9 cellular contexts compared by ENCODE assay signal in genomic region chr19:39497850-39498261, GRCh38. TPM values are rescaled to one million over a fixed set of nuclear protein-coding genes. Genes with fewer than 3 reads are reported as not detected.
DNase-seq lines count a peak whose midpoint lies in the region; ATAC-seq, FAIRE-seq and TF ChIP-seq lines count a peak whose summit lies in the region.
"Had no signal": no experiment of that assay in that cellular context is flagged by ENCODE, and none has a peak within 500 bp of the region (broad histone marks: within the 10 kb centered on the region; RNA-seq: fewer than 3 reads in every experiment).

No MANE protein-coding gene starts in this region.

- SMC1A ChIA-PET in GM12878 (lab: Charles Lee; ENCODE audit: uncharacterized antibody, unreplicated experiment) = interaction anchor here (0.6 to 3.0 kb wide), 11 partner anchors 13 to 107 kb away, joined by 3 to 11 read pairs (median 3); partner anchors contain the start of genes EID2B, MED29, PAF1 and RPS16

- no peaks in the 10 kb centered on the region; the same call in 2 of the 3 replicates for H3K9me3 ChIP-seq in GM12878 (replicated peaks; ENCODE audit: control insufficient read depth, insufficient read depth, low read length)
- no peaks in the 10 kb centered on the region for H3K9me3 ChIP-seq in right lobe of liver
- H3K9me3 ChIP-seq in upper lobe of right lung = no peaks in the 10 kb centered on the region

- H3K9me3 Mint-ChIP-seq in Calu3 (ENCODE audit: low read depth, unreplicated experiment) = no peaks in the 10 kb centered on the region

- TF ChIP-seq CTCF in Calu3 (IDR thresholded peaks at IDR 0.05; ENCODE audit: unreplicated experiment) (peak; percentile 41), GM12878 (IDR thresholded peaks at IDR 0.05 in 2 of 3, conservative IDR thresholded peaks at IDR 0.05 in 1 of 3; ENCODE audit: control insufficient read depth in 2 of 3, extremely low read depth in 1 of 3, insufficient read depth in 1 of 3, low read depth in 3 of 3, low read length in 3 of 3) (peak; percentile 29 to 51 (median 35); a peak in 4 of 6 replicates), right lobe of liver (IDR thresholded peaks at IDR 0.05) (peak in 1 of 4 donors; percentile 34), upper lobe of right lung (IDR thresholded peaks at IDR 0.05) (no peak), lower leg skin (IDR thresholded peaks at IDR 0.05) (no peak)

- 1% methylated on average over 23 of the region's 23 CpGs for WGBS in GM12878 (ENCODE audit: insufficient coverage, insufficient replicate concordance, low lambda C conversion rate, missing lambda C conversion rate)
- WGBS in right lobe of liver (ENCODE audit: insufficient coverage, low coverage, low lambda C conversion rate, missing lambda C conversion rate) = 4% methylated on average over 4 of the region's 23 CpGs
- 0 to 2% methylated on average over 12 of the region's 23 CpGs for WGBS in lower leg skin, 2 donors

- TF ChIP-seq RAD21 in GM12878 (IDR thresholded peaks at IDR 0.05; ENCODE audit: insufficient read depth, low read depth, low read length) = 0 out of 2 replicates have a peak, but pooled peaks have one; percentile 22

- peaks cover 22% of the 10 kb centered on the region for H3K4me1 Mint-ChIP-seq in Calu3 (ENCODE audit: low read depth, unreplicated experiment)

- peak overlapping the region; percentile 89 for H3K4me2 ChIP-seq in GM12878 (ENCODE audit: control insufficient read depth, insufficient read depth)

- CTCF ChIA-PET in Calu3 (lab: Charles Lee) (interaction anchor here (0.5 to 1.5 kb wide), 7 partner anchors 13 to 849 kb away, joined by 3 to 6 read pairs (median 3); partner anchors contain the start of genes DYRK1B, EID2 and SELENOV), GM12878 (lab: Yijun Ruan, JAX) (interaction anchor here (0.6 to 2.9 kb wide), 17 partner anchors 11 to 399 kb away, joined by 3 to 19 read pairs (median 4); partner anchors contain the start of genes EID2B and PLEKHG2)

- no peak for FAIRE-seq in GM12878 (lab: Jason Lieb, UNC)

- no peaks in the 10 kb centered on the region for H3K36me3 ChIP-seq in GM12878 (ENCODE audit: control insufficient read depth in 2 of 2, insufficient read depth in 2 of 2, low read length in 1 of 2)
- no peaks in the 10 kb centered on the region for H3K36me3 ChIP-seq in right lobe of liver
- H3K36me3 ChIP-seq in upper lobe of right lung = no peaks in the 10 kb centered on the region
- H3K36me3 ChIP-seq: SJSA1 had no signal

- H4K20me1 ChIP-seq in GM12878 (ENCODE audit: control insufficient read depth, insufficient read depth) = no peaks in the 10 kb centered on the region

- no peak overlapping the region; the same call in 1 of the 2 replicates for H2AFZ ChIP-seq in GM12878 (ENCODE audit: control insufficient read depth, low read depth, low read length)

- H3K79me2 ChIP-seq in GM12878 (ENCODE audit: control insufficient read depth, insufficient read depth, low read length) = no peaks in the 10 kb centered on the region

- H3K4me3 Mint-ChIP-seq in Calu3 (ENCODE audit: low read depth, unreplicated experiment) = peak overlapping the region; percentile 58

- ATAC-seq in GM12878 (peak; percentile 79), right lobe of liver (peak; percentile 24 to 81 (median 57)), upper lobe of right lung (no peak)

- H3K9ac ChIP-seq in GM12878 (ENCODE audit: control insufficient read depth, insufficient read depth, low read length) = no peak overlapping the region

- H3K4me3 ChIP-seq in GM12878 = no peak overlapping the region
- no peak overlapping the region for H3K4me3 ChIP-seq in right lobe of liver
- H3K4me3 ChIP-seq in upper lobe of right lung = no peak overlapping the region
- H3K4me3 ChIP-seq in lower leg skin (ENCODE audit: low read depth, poor library complexity, severe bottlenecking) = no peak overlapping the region
- H3K4me3 ChIP-seq: SJSA1 had no signal

- no peak for TF ChIP-seq EP300 in GM12878 (IDR thresholded peaks at IDR 0.05; ENCODE audit: borderline replicate concordance in 1 of 2, control insufficient read depth in 1 of 2, low read depth in 2 of 2, low read length in 2 of 2)

- H3K27ac Mint-ChIP-seq in Calu3 (ENCODE audit: unreplicated experiment) = no peak overlapping the region

- H3K4me1 ChIP-seq in GM12878 (ENCODE audit: control insufficient read depth, insufficient read depth, low read length) = peaks cover 10% of the 10 kb centered on the region
- H3K4me1 ChIP-seq in right lobe of liver = peaks cover 0 to 4% (median 0%) of the 10 kb centered on the region in 4 donors
- H3K4me1 ChIP-seq in upper lobe of right lung = peaks cover 16% of the 10 kb centered on the region

- intact Hi-C loops in Calu3 (cut with micrococcal nuclease; ENCODE audit: unreplicated experiment) (loop anchor here (5.0 kb wide), 1 partner anchor 34 kb away; the partner anchor contains the start of gene EID2B), GM12878 (cut with micrococcal nuclease; ENCODE audit: unreplicated experiment) (loop anchor here (5.0 kb wide), 1 partner anchor 51 kb away; the partner anchor contains the start of gene SUPT5H), right lobe of liver (cut with DNase I) (no loop called here), upper lobe of right lung (cut with DNase I) (no loop called here), lower leg skin (cut with DNase I; ENCODE audit: low total_unique reads) (no loop called here)

- H3K27me3 ChIP-seq in GM12878 (replicated peaks in 1 of 2; ENCODE audit: control insufficient read depth in 2 of 2, insufficient read depth in 2 of 2, low read length in 1 of 2) (peaks cover 0 to 19% of the 10 kb centered on the region in 2 experiments; a peak in 2 of 4 replicates), right lobe of liver (peaks cover 0 to 13% of the 10 kb centered on the region in 2 donors), upper lobe of right lung (peaks cover 56% of the 10 kb centered on the region)

- peak; percentile 65 for DNase-seq in Calu3
- peak; percentile 31 for DNase-seq in HT1080 (ENCODE audit: low read depth)
- DNase-seq in NCI-H82 (lab: John Stamatoyannopoulos, UW) = peak; percentile 95
- DNase-seq in GM12878 (ENCODE audit: low read depth, low spot score) = no peak
- no peak for DNase-seq in right lobe of liver
- no peak for DNase-seq in foreskin melanocyte
- DNase-seq in upper lobe of right lung = no peak
- DNase-seq in lower leg skin (ENCODE audit: low spot score in 2 of 2) = no peak

- POLR2A ChIA-PET in GM12878 (lab: Charles Lee) = interaction anchor here (0.6 to 1.2 kb wide), 4 partner anchors 29 to 238 kb away, joined by 3 to 5 read pairs (median 4); no protein-coding TSS in a partner anchor

- in situ Hi-C loops in GM12878 (cut with MboI) = no loop called here

- BruUV-seq in Calu3 (replicated peaks; lab: Mats Ljungman, UMichigan) = no TSS peak
- BruUV-seq in GM12878 (replicated peaks; lab: Mats Ljungman, UMichigan) = no TSS peak

- peaks cover 66% of the 10 kb centered on the region for H3K27me3 Mint-ChIP-seq in Calu3 (ENCODE audit: unreplicated experiment)

- TF ChIP-seq POLR2A in GM12878 (IDR thresholded peaks at IDR 0.05; ENCODE audit: low read depth, low read length) (no peak), right lobe of liver (IDR thresholded peaks at IDR 0.05) (no peak), lower leg skin (IDR thresholded peaks at IDR 0.05) (no peak)

- peaks cover 7% of the 10 kb centered on the region for H3K36me3 Mint-ChIP-seq in Calu3 (ENCODE audit: insufficient read depth, unreplicated experiment)

- RAD21 ChIA-PET in GM12878 (lab: Charles Lee; ENCODE audit: unreplicated experiment) = interaction anchor here (0.6 to 2.2 kb wide), 7 partner anchors 14 to 99 kb away, joined by 3 to 13 read pairs (median 4); partner anchors contain the start of gene EID2B

- no peak overlapping the region for H3K27ac ChIP-seq in GM12878 (ENCODE audit: control insufficient read depth, insufficient read depth)
- no peak overlapping the region for H3K27ac ChIP-seq in right lobe of liver
- no peak overlapping the region for H3K27ac ChIP-seq in upper lobe of right lung
- H3K27ac ChIP-seq: SJSA1 had no signal

RNA-seq across cellular contexts. Expression of gene DLL3, which starts 0.9 kb away (rescaled TPM):
- total RNA-seq in Calu3 (2022) (0.19 and 0.42 TPM in 2 replicates), GM12878 (2014; rRNA removed) (1.5 and 2.0 TPM in 2 replicates), GM12878 (2014; rRNA removed; fragmentation: Illumina TruSeq; extraction: Trizol) (0.36 and 0.41 TPM in 2 replicates), GM12878 (2021) (0.93 and 1.3 TPM in 2 replicates), right lobe of liver (not detected), upper lobe of right lung (not detected), lower leg skin (under 1 TPM in 1 of 4 donors, not detected in 3; 0.10 TPM)
- 0.80 and 1.2 TPM in 2 replicates for total RNA-seq in HT1080 (2014; rRNA removed; shearing (Covaris generic))
- 1.5 and 1.7 TPM in 2 replicates for polyA plus RNA-seq in HT1080 (2015; cell fraction: cytosol; rRNA removed)
- polyA plus RNA-seq in HT1080 (2015; cell fraction: nucleus; rRNA removed) = 0.22 and 0.44 TPM in 2 replicates
- total RNA-seq in GM12878 (2013; cell fraction: nucleolus; rRNA removed) = 3.2 and 4.2 TPM in 2 replicates
- polyA plus RNA-seq in GM12878 (2011; ENCODE audit: low read depth) = 0.18 TPM
- polyA plus RNA-seq in GM12878 (2011; rRNA removed) (0.58 and 0.64 TPM in 2 replicates), GM12878 (2014; fragmentation: Illumina TruSeq; extraction: Trizol) (0.06 and 0.22 TPM in 2 replicates), GM12878 (2014; fragmentation: Nextera tagmentation; extraction: Ambion mirVana) (under 1 TPM; 0.18 to 0.57 TPM), GM12878 (2014; rRNA removed) (1.5 and 1.9 TPM in 2 replicates), GM12878 (2016; fragmentation: Nextera tagmentation; extraction: Ambion mirVana) (1 to 10 TPM; 1.4 to 1.6 TPM)
- polyA plus RNA-seq in GM12878 (2011; cell fraction: cytosol; rRNA removed) = 1.2 and 1.3 TPM in 2 replicates
- polyA plus RNA-seq in GM12878 (2011; cell fraction: nucleus; rRNA removed) = 2.0 and 2.1 TPM in 2 replicates
- polyA plus RNA-seq in GM12878 (2012) = 0.58 and 0.62 TPM in 2 replicates
- polyA minus RNA-seq in GM12878 (2011; rRNA and poly(A)+ RNA removed) = 0.46 and 0.66 TPM in 2 replicates
- 1.0 TPM in 1 of 2 replicates, not detected in the other for polyA minus RNA-seq in GM12878 (2011; cell fraction: cytosol; rRNA and poly(A)+ RNA removed)
- 0.85 and 1.6 TPM in 2 replicates for polyA minus RNA-seq in GM12878 (2011; cell fraction: nucleus; rRNA and poly(A)+ RNA removed)

RNA-seq across cellular contexts. Expression of gene SELENOV, which starts 17.1 kb away (rescaled TPM):
- not detected in 2 replicates for total RNA-seq in Calu3 (2022)
- not detected in 2 replicates for total RNA-seq in HT1080 (2014; rRNA removed; shearing (Covaris generic))
- not detected in 2 replicates for polyA plus RNA-seq in HT1080 (2015; cell fraction: cytosol; rRNA removed)
- polyA plus RNA-seq in HT1080 (2015; cell fraction: nucleus; rRNA removed) = not detected in 2 replicates
- not detected in 2 replicates for total RNA-seq in GM12878 (2013; cell fraction: nucleolus; rRNA removed)
- total RNA-seq in GM12878 (2014; rRNA removed) = not detected in 2 replicates
- not detected in 2 replicates for total RNA-seq in GM12878 (2014; rRNA removed; fragmentation: Illumina TruSeq; extraction: Trizol)
- total RNA-seq in GM12878 (2021) = not detected in 2 replicates
- not detected for polyA plus RNA-seq in GM12878 (2011; ENCODE audit: low read depth)
- not detected in 2 replicates for polyA plus RNA-seq in GM12878 (2011; rRNA removed)
- polyA plus RNA-seq in GM12878 (2011; cell fraction: cytosol; rRNA removed) = not detected in 2 replicates
- polyA plus RNA-seq in GM12878 (2011; cell fraction: nucleus; rRNA removed) = not detected in 2 replicates
- not detected in 2 replicates for polyA plus RNA-seq in GM12878 (2012)
- polyA plus RNA-seq in GM12878 (2014; fragmentation: Illumina TruSeq; extraction: Trizol) = not detected in 2 replicates
- not detected for polyA plus RNA-seq in GM12878 (2014; fragmentation: Nextera tagmentation; extraction: Ambion mirVana)
- not detected in 2 replicates for polyA plus RNA-seq in GM12878 (2014; rRNA removed)
- polyA plus RNA-seq in GM12878 (2016; fragmentation: Nextera tagmentation; extraction: Ambion mirVana) = not detected
- not detected in 2 replicates for polyA minus RNA-seq in GM12878 (2011; rRNA and poly(A)+ RNA removed)
- polyA minus RNA-seq in GM12878 (2011; cell fraction: cytosol; rRNA and poly(A)+ RNA removed) = not detected in 2 replicates
- not detected in 2 replicates for polyA minus RNA-seq in GM12878 (2011; cell fraction: nucleus; rRNA and poly(A)+ RNA removed)
- not detected for total RNA-seq in right lobe of liver
- total RNA-seq in upper lobe of right lung = not detected
- total RNA-seq in lower leg skin = not detected
- total RNA-seq: SJSA1 had no signal

RNA-seq across cellular contexts. Expression of gene TIMM50, which starts 17.2 kb away (rescaled TPM):
- 110 and 116 TPM in 2 replicates for total RNA-seq in Calu3 (2022)
- total RNA-seq in HT1080 (2014; rRNA removed; shearing (Covaris generic)) = 158 and 199 TPM in 2 replicates
- polyA plus RNA-seq in HT1080 (2015; cell fraction: cytosol; rRNA removed) = 82.3 and 92.3 TPM in 2 replicates
- 91.1 and 96.2 TPM in 2 replicates for polyA plus RNA-seq in HT1080 (2015; cell fraction: nucleus; rRNA removed)
- total RNA-seq in GM12878 (2013; cell fraction: nucleolus; rRNA removed) = 49.3 and 62.8 TPM in 2 replicates
- total RNA-seq in GM12878 (2014; rRNA removed) = 106 and 113 TPM in 2 replicates
- 55.9 and 59.3 TPM in 2 replicates for total RNA-seq in GM12878 (2014; rRNA removed; fragmentation: Illumina TruSeq; extraction: Trizol)
- 92.0 and 95.5 TPM in 2 replicates for total RNA-seq in GM12878 (2021)
- 26.5 TPM for polyA plus RNA-seq in GM12878 (2011; ENCODE audit: low read depth)
- polyA plus RNA-seq in GM12878 (2011; rRNA removed) = 93.2 and 106 TPM in 2 replicates
- 119 and 144 TPM in 2 replicates for polyA plus RNA-seq in GM12878 (2011; cell fraction: cytosol; rRNA removed)
- 99.5 and 132 TPM in 2 replicates for polyA plus RNA-seq in GM12878 (2011; cell fraction: nucleus; rRNA removed)
- polyA plus RNA-seq in GM12878 (2012) = 46.8 and 66.1 TPM in 2 replicates
- 43.7 and 68.4 TPM in 2 replicates for polyA plus RNA-seq in GM12878 (2014; fragmentation: Illumina TruSeq; extraction: Trizol)
- polyA plus RNA-seq in GM12878 (2014; fragmentation: Nextera tagmentation; extraction: Ambion mirVana) = 10 to 100 TPM; 15.6 to 34.7 TPM
- polyA plus RNA-seq in GM12878 (2014; rRNA removed) = 109 and 112 TPM in 2 replicates
- polyA plus RNA-seq in GM12878 (2016; fragmentation: Nextera tagmentation; extraction: Ambion mirVana) = 100 to 1,000 TPM; 133 to 146 TPM
- polyA minus RNA-seq in GM12878 (2011; rRNA and poly(A)+ RNA removed) = 62.7 and 88.2 TPM in 2 replicates
- 31.9 and 36.6 TPM in 2 replicates for polyA minus RNA-seq in GM12878 (2011; cell fraction: cytosol; rRNA and poly(A)+ RNA removed)
- polyA minus RNA-seq in GM12878 (2011; cell fraction: nucleus; rRNA and poly(A)+ RNA removed) = 22.1 and 40.0 TPM in 2 replicates
- total RNA-seq in right lobe of liver = 10 to 100 TPM; 28.1 to 48.1 (median 31.3) TPM
- 43.9 TPM for total RNA-seq in upper lobe of right lung
- total RNA-seq in lower leg skin = 10 to 100 TPM; 35.0 to 41.9 (median 37.1) TPM

RNA-seq across cellular contexts. Expression of gene EID2B, which starts 34.8 kb away (rescaled TPM):
- 2.4 and 3.3 TPM in 2 replicates for total RNA-seq in Calu3 (2022)
- 4.6 and 5.1 TPM in 2 replicates for total RNA-seq in HT1080 (2014; rRNA removed; shearing (Covaris generic))
- 5.1 and 5.3 TPM in 2 replicates for polyA plus RNA-seq in HT1080 (2015; cell fraction: cytosol; rRNA removed)
- 5.2 and 6.8 TPM in 2 replicates for polyA plus RNA-seq in HT1080 (2015; cell fraction: nucleus; rRNA removed)
- 8.1 and 9.0 TPM in 2 replicates for total RNA-seq in GM12878 (2013; cell fraction: nucleolus; rRNA removed)
- total RNA-seq in GM12878 (2014; rRNA removed) = 4.1 and 5.5 TPM in 2 replicates
- total RNA-seq in GM12878 (2014; rRNA removed; fragmentation: Illumina TruSeq; extraction: Trizol) = 3.7 and 5.2 TPM in 2 replicates
- 3.9 and 4.3 TPM in 2 replicates for total RNA-seq in GM12878 (2021)
- 0.89 TPM for polyA plus RNA-seq in GM12878 (2011; ENCODE audit: low read depth)
- 5.0 and 5.1 TPM in 2 replicates for polyA plus RNA-seq in GM12878 (2011; rRNA removed)
- polyA plus RNA-seq in GM12878 (2011; cell fraction: cytosol; rRNA removed) = 2.8 and 6.5 TPM in 2 replicates
- 3.9 and 4.0 TPM in 2 replicates for polyA plus RNA-seq in GM12878 (2011; cell fraction: nucleus; rRNA removed)
- 2.8 and 4.5 TPM in 2 replicates for polyA plus RNA-seq in GM12878 (2012)
- polyA plus RNA-seq in GM12878 (2014; fragmentation: Illumina TruSeq; extraction: Trizol) = 1.4 and 2.9 TPM in 2 replicates
- polyA plus RNA-seq in GM12878 (2014; fragmentation: Nextera tagmentation; extraction: Ambion mirVana) = 1 to 10 TPM; 5.8 to 6.1 TPM
- 8.8 and 10.1 TPM in 2 replicates for polyA plus RNA-seq in GM12878 (2014; rRNA removed)
- 1 to 10 TPM; 4.8 to 5.9 TPM for polyA plus RNA-seq in GM12878 (2016; fragmentation: Nextera tagmentation; extraction: Ambion mirVana)
- polyA minus RNA-seq in GM12878 (2011; rRNA and poly(A)+ RNA removed) = 1.6 and 2.4 TPM in 2 replicates
- polyA minus RNA-seq in GM12878 (2011; cell fraction: cytosol; rRNA and poly(A)+ RNA removed) = 0.62 and 0.67 TPM in 2 replicates
- polyA minus RNA-seq in GM12878 (2011; cell fraction: nucleus; rRNA and poly(A)+ RNA removed) = 3.1 and 5.5 TPM in 2 replicates
- total RNA-seq in right lobe of liver = under 1 TPM; 0.18 to 0.78 (median 0.46) TPM
- total RNA-seq in upper lobe of right lung = 2.4 TPM
- total RNA-seq in lower leg skin = 1 to 10 TPM in 2 of 4 donors, under 1 TPM in 2; 0.56 to 1.5 (median 1.0) TPM

RNA-seq across cellular contexts. Expression of gene EID2, which starts 42.1 kb away (rescaled TPM):
- total RNA-seq in Calu3 (2022) (14.6 and 17.5 TPM in 2 replicates), GM12878 (2014; rRNA removed) (9.0 and 11.3 TPM in 2 replicates), GM12878 (2014; rRNA removed; fragmentation: Illumina TruSeq; extraction: Trizol) (5.9 and 7.0 TPM in 2 replicates), GM12878 (2021) (9.6 and 9.7 TPM in 2 replicates), right lobe of liver (1 to 10 TPM; 4.3 to 7.6 (median 5.4) TPM), upper lobe of right lung (13.5 TPM), lower leg skin (10 to 100 TPM; 12.4 to 19.0 (median 14.3) TPM)
- 19.4 and 21.8 TPM in 2 replicates for total RNA-seq in HT1080 (2014; rRNA removed; shearing (Covaris generic))
- 13.0 and 13.8 TPM in 2 replicates for polyA plus RNA-seq in HT1080 (2015; cell fraction: cytosol; rRNA removed)
- 10.1 and 11.3 TPM in 2 replicates for polyA plus RNA-seq in HT1080 (2015; cell fraction: nucleus; rRNA removed)
- 3.4 and 4.0 TPM in 2 replicates for total RNA-seq in GM12878 (2013; cell fraction: nucleolus; rRNA removed)
- polyA plus RNA-seq in GM12878 (2011; ENCODE audit: low read depth) = 3.4 TPM
- polyA plus RNA-seq in GM12878 (2011; rRNA removed) (4.8 and 7.2 TPM in 2 replicates), GM12878 (2014; fragmentation: Illumina TruSeq; extraction: Trizol) (5.8 and 7.0 TPM in 2 replicates), GM12878 (2014; fragmentation: Nextera tagmentation; extraction: Ambion mirVana) (1 to 10 TPM; 2.7 to 4.4 TPM), GM12878 (2014; rRNA removed) (11.4 and 15.5 TPM in 2 replicates), GM12878 (2016; fragmentation: Nextera tagmentation; extraction: Ambion mirVana) (10 to 100 TPM in 1 of 2 experiments, 1 to 10 TPM in 1; 1.6 to 10.4 TPM)
- 2.7 and 4.5 TPM in 2 replicates for polyA plus RNA-seq in GM12878 (2011; cell fraction: cytosol; rRNA removed)
- polyA plus RNA-seq in GM12878 (2011; cell fraction: nucleus; rRNA removed) = 4.8 and 5.7 TPM in 2 replicates
- 5.6 and 7.8 TPM in 2 replicates for polyA plus RNA-seq in GM12878 (2012)
- polyA minus RNA-seq in GM12878 (2011; rRNA and poly(A)+ RNA removed) = 2.0 and 2.6 TPM in 2 replicates
- 2.7 and 2.8 TPM in 2 replicates for polyA minus RNA-seq in GM12878 (2011; cell fraction: cytosol; rRNA and poly(A)+ RNA removed)
- 1.5 and 3.2 TPM in 2 replicates for polyA minus RNA-seq in GM12878 (2011; cell fraction: nucleus; rRNA and poly(A)+ RNA removed)

Comparison
In these comparisons a context has a peak if more than half of its experiments do, and no peak if none do; other contexts are left out.
1. DNase-seq: peak in Calu3 (single experiment), HT1080 (single experiment) and NCI-H82 (single experiment); none in GM12878 (single experiment), right lobe of liver (0 of 3), foreskin melanocyte (single experiment), upper lobe of right lung (single experiment) and lower leg skin (0 of 2).
2. CTCF ChIP-seq: peak in Calu3 (single experiment) and GM12878 (3 of 3); none in upper lobe of right lung (single experiment) and lower leg skin (0 of 3).
3. intact Hi-C loops: an anchor here in Calu3 (5.0 kb wide) and GM12878 (5.0 kb wide); none called in right lobe of liver, upper lobe of right lung and lower leg skin.